In genomic region chr11:70897429-70897828, GRCh38 we compare ENCODE assay signal across 27 cellular contexts.
"Had no signal": no experiment of that assay in that cellular context is flagged by ENCODE, and none has a peak within 500 bp of the region (broad histone marks: within the 10 kb centered on the region; RNA-seq: fewer than 3 reads in every experiment).

No MANE protein-coding gene starts in this region.

- H3K4me1 ChIP-seq: colonic mucosa, esophagus squamous epithelium, foreskin keratinocyte, heart left ventricle, heart right ventricle had no signal

- DNase-seq: colonic mucosa; cortex of kidney; dermis blood vessel endothelial cell; dorsolateral prefrontal cortex; effector CD4-positive, alpha-beta T cell; effector CD8-positive, alpha-beta T cell; effector memory CD4-positive, alpha-beta T cell; effector memory CD8-positive, alpha-beta T cell; endodermal cell; erythroblast; esophagus squamous epithelium; foreskin fibroblast; foreskin keratinocyte; foreskin melanocyte; glutamatergic neuron; heart left ventricle; heart right ventricle had no signal

- H3K4me3 ChIP-seq: colonic mucosa, coronary artery, dorsolateral prefrontal cortex, esophagus muscularis mucosa, esophagus squamous epithelium, gastroesophageal sphincter, heart left ventricle, heart right ventricle, hepatocyte had no signal

- H3K27me3 ChIP-seq: colonic mucosa, dorsolateral prefrontal cortex, esophagus muscularis mucosa, esophagus squamous epithelium, foreskin keratinocyte, gastroesophageal sphincter, heart left ventricle, hepatocyte had no signal

- ATAC-seq: effector memory CD8-positive, alpha-beta T cell; esophagus mucosa; foreskin keratinocyte; gastroesophageal sphincter; heart left ventricle; heart right ventricle had no signal

- FAIRE-seq: colon, endometrium, endothelial cell of umbilical vein, frontal cortex had no signal

- H3K9me3 ChIP-seq: colonic mucosa had no signal

- H3K27ac ChIP-seq: colonic mucosa, coronary artery, dorsolateral prefrontal cortex, epithelial cell of prostate, esophagus muscularis mucosa, esophagus squamous epithelium, foreskin keratinocyte, gastroesophageal sphincter, heart left ventricle, heart right ventricle, hepatocyte had no signal

- H3K4me2 ChIP-seq: hepatocyte had no signal

- H3K36me3 ChIP-seq: colonic mucosa, esophagus muscularis mucosa, esophagus squamous epithelium, gastroesophageal sphincter, heart left ventricle, heart right ventricle had no signal

- H2AFZ ChIP-seq: hepatocyte had no signal

- H3K79me2 ChIP-seq: hepatocyte had no signal
